Comparison of ENCODE assay signal across 9 cellular contexts in genomic region chr7:149459201-149459539, GRCh38. TPM values are rescaled to one million over a fixed set of nuclear protein-coding genes. Genes with fewer than 3 reads are reported as not detected.
A peak's percentile ranks its signal among the peaks of the same experiment; 100 is the strongest.
DNase-seq lines count a peak whose midpoint lies in the region; ATAC-seq, FAIRE-seq and TF ChIP-seq lines count a peak whose summit lies in the region.
"Had no signal": no experiment of that assay in that cellular context is flagged by ENCODE, and none has a peak within 500 bp of the region (broad histone marks: within the 10 kb centered on the region; RNA-seq: fewer than 3 reads in every experiment).

No MANE protein-coding gene starts in this region.

- no peaks in the 10 kb centered on the region for H3K27me3 ChIP-seq in CD8-positive, alpha-beta T cell (ENCODE audit: insufficient read depth, low read length)
- H3K27me3 ChIP-seq in neutrophil: peaks cover 63% of the 10 kb centered on the region

- peaks cover 3% of the 10 kb centered on the region for H3K27me3 Mint-ChIP-seq in CD8-positive, alpha-beta T cell (ENCODE audit: low read depth)
- H3K27me3 Mint-ChIP-seq in endothelial cell (ENCODE audit: unreplicated experiment): peaks cover 9% of the 10 kb centered on the region

- no peak for TF ChIP-seq POLR2A in GM12892 (IDR thresholded peaks at IDR 0.05; ENCODE audit: low read depth, low read length)

- no peaks in the 10 kb centered on the region for H3K9me3 ChIP-seq in CD8-positive, alpha-beta T cell (ENCODE audit: low read length)
- no peaks in the 10 kb centered on the region for H3K9me3 ChIP-seq in neutrophil

- DNase-seq in CD8-positive, alpha-beta T cell: no peak
- peak; percentile 84 for DNase-seq in NCI-H82 (lab: John Stamatoyannopoulos, UW)
- DNase-seq in endothelial cell (ENCODE audit: low spot score): no peak
- DNase-seq in GM12892 (ENCODE audit: insufficient read length): no peak
- DNase-seq in SKM-1 (lab: John Stamatoyannopoulos, UW; ENCODE audit: unreplicated experiment): no peak
- DNase-seq in NCI-H510A (lab: John Stamatoyannopoulos, UW): no peak

- H3K36me3 Mint-ChIP-seq in CD8-positive, alpha-beta T cell: peaks cover 30% of the 10 kb centered on the region
- peaks cover 21% of the 10 kb centered on the region for H3K36me3 Mint-ChIP-seq in endothelial cell (ENCODE audit: low read depth, unreplicated experiment)

- intact Hi-C loops in CD8-positive, alpha-beta T cell (cut with DNase I, micrococcal nuclease): no loop called here

- H3K9me3 Mint-ChIP-seq in CD8-positive, alpha-beta T cell: no peaks in the 10 kb centered on the region
- no peaks in the 10 kb centered on the region for H3K9me3 Mint-ChIP-seq in endothelial cell (ENCODE audit: unreplicated experiment)

- H3K27ac ChIP-seq in CD8-positive, alpha-beta T cell (ENCODE audit: low read depth, low read length): no peak overlapping the region
- H3K27ac ChIP-seq in neutrophil: no peak overlapping the region

- CTCF ChIA-PET in CD8-positive, alpha-beta T cell (lab: Charles Lee): interaction anchor here (1.7 kb wide), 1 partner anchor 36 kb away, joined by 6 read pairs; no protein-coding TSS in a partner anchor

- peak overlapping the region; percentile 34 for H3K4me3 ChIP-seq in CD8-positive, alpha-beta T cell (ENCODE audit: low read depth, low read length)
- H3K4me3 ChIP-seq in neutrophil (ENCODE audit: low read depth in 1 of 2, low read length in 1 of 2): peak overlapping the region; percentile 32 to 34

- FAIRE-seq in GM12892 (lab: Jason Lieb, UNC): no peak
- FAIRE-seq: islet of Langerhans had no signal

- no peak for ATAC-seq in CD8-positive, alpha-beta T cell
- no peak for ATAC-seq in GM19452 (IDR thresholded peaks at IDR 0.05; ENCODE audit: unreplicated experiment)

- H3K4me1 ChIP-seq in CD8-positive, alpha-beta T cell (ENCODE audit: insufficient read depth, low read length): peaks cover 24% of the 10 kb centered on the region
- H3K4me1 ChIP-seq in neutrophil (ENCODE audit: control insufficient read depth in 1 of 2, insufficient read depth in 1 of 2, low read depth in 1 of 2, low read length in 1 of 2): peaks cover 14% of the 10 kb centered on the region in 2 experiments

- peaks cover 37% of the 10 kb centered on the region for H3K4me1 Mint-ChIP-seq in CD8-positive, alpha-beta T cell (ENCODE audit: low read depth)
- H3K4me1 Mint-ChIP-seq in endothelial cell (ENCODE audit: unreplicated experiment): peaks cover 16% of the 10 kb centered on the region

- POLR2A ChIA-PET in CD8-positive, alpha-beta T cell (lab: Charles Lee): interaction anchor here (0.9 to 2.3 kb wide), 3 partner anchors 12 to 197 kb away, joined by 3 to 11 read pairs (median 3); partner anchors contain the start of gene ZNF783

- peak overlapping the region; percentile 13 for H3K27ac Mint-ChIP-seq in CD8-positive, alpha-beta T cell
- no peak overlapping the region for H3K27ac Mint-ChIP-seq in endothelial cell (ENCODE audit: unreplicated experiment)

- H3K36me3 ChIP-seq in CD8-positive, alpha-beta T cell (ENCODE audit: insufficient read depth, low read length): peaks cover 16% of the 10 kb centered on the region
- H3K36me3 ChIP-seq in neutrophil: no peaks in the 10 kb centered on the region

- peak overlapping the region; percentile 80 for H3K4me3 Mint-ChIP-seq in CD8-positive, alpha-beta T cell
- peak overlapping the region; percentile 92 for H3K4me3 Mint-ChIP-seq in endothelial cell (ENCODE audit: unreplicated experiment)

- no peak for TF ChIP-seq CTCF in CD8-positive, alpha-beta T cell (IDR thresholded peaks at IDR 0.05)
- no peak for TF ChIP-seq CTCF in endothelial cell (IDR thresholded peaks at IDR 0.05; ENCODE audit: unreplicated experiment)
- TF ChIP-seq CTCF in neutrophil (IDR thresholded peaks at IDR 0.05): no peak

RNA-seq across cellular contexts. Expression of gene ZNF777, which starts 1.7 kb away (rescaled TPM):
- 10 to 100 TPM; 21.0 to 22.2 TPM for total RNA-seq in CD8-positive, alpha-beta T cell
- total RNA-seq in endothelial cell (ENCODE audit: unreplicated experiment): 13.9 TPM
- polyA plus RNA-seq in GM12892 (2012; ENCODE audit: missing spikeins): 2.8 TPM

RNA-seq across cellular contexts. Expression of gene ZNF746, which starts 38.4 kb away (rescaled TPM):
- total RNA-seq in CD8-positive, alpha-beta T cell: 10 to 100 TPM; 28.4 to 31.1 TPM
- 23.8 TPM for total RNA-seq in endothelial cell (ENCODE audit: unreplicated experiment)
- polyA plus RNA-seq in GM12892 (2012; ENCODE audit: missing spikeins): 4.7 TPM
